14 cellular contexts compared by ENCODE assay signal in the genomic region with DNA sequence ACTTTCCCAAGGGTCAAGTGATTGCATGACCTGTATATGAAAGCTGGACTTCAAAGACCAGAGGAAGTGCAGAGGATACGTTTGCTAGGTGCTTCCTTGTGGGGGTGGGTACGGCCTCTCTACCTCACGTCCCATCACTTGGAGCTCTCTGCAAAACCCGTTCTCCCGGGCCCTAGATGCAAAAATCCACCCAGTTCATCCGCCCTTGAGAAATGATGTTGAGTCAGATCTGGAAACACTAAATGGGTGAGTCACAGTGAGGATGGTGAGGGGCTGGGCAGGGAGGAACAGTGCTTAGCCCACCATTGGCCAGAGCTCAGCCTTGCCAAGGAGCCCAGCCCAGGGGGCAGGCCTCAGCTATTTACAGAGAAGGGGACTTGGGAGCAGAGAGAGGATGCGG. TPM values are rescaled to one million over a fixed set of nuclear protein-coding genes. Genes with fewer than 3 reads are reported as not detected.
A peak's percentile ranks its signal among the peaks of the same experiment; 100 is the strongest.
DNase-seq lines count a peak whose midpoint lies in the region; ATAC-seq and TF ChIP-seq lines count a peak whose summit lies in the region.
"Had no signal": no experiment of that assay in that cellular context is flagged by ENCODE, and none has a peak within 500 bp of the region (broad histone marks: within the 10 kb centered on the region; RNA-seq: fewer than 3 reads in every experiment).

No MANE protein-coding gene starts in this region.

- DNase-seq in AG04450 (ENCODE audit: low read depth, low spot score) (peak; percentile 49), HT-29 (ENCODE audit: low spot score) (peak; percentile 93), cardiac fibroblast (ENCODE audit: low read depth in 2 of 2) (peak; percentile 62 to 72), NCI-H1417 treated with DMSO at 0.1 percent for 48 hours (lab: John Stamatoyannopoulos, UW) (no peak)
- DNase-seq in activated T-cell treated with anti-CD3 and anti-CD28 coated beads, Interleukin-2, amount 50 U/mL, for 1 hour, result no peak
- no peak for DNase-seq in effector CD8-positive, alpha-beta T cell (lab: John Stamatoyannopoulos, UW)
- no peak for DNase-seq in activated naive CD8-positive, alpha-beta T cell treated with anti-CD3 and anti-CD28 coated beads, Interleukin-2, amount 50 U/mL, for 24 hours
- DNase-seq: activated CD4-positive, alpha-beta T cell treated with anti-CD3 and anti-CD28 coated beads, Interleukin-2, amount 50 U/mL, for 48 hours; hippocampal formation; natural killer cell; NCI-H1436 treated with DMSO at 0.1 percent for 48 hours; stimulated activated CD4-positive, alpha-beta T cell treated with anti-CD3 and anti-CD28 coated beads, Interleukin-4, amount 100 ng/mL, for 4 hours had no signal

- no peaks in the 10 kb centered on the region for H3K27me3 ChIP-seq in AG04450 (ENCODE audit: control insufficient read depth, insufficient read depth, low read length)

- no peaks in the 10 kb centered on the region for H3K9me3 Mint-ChIP-seq in activated naive CD8-positive, alpha-beta T cell treated with anti-CD3 and anti-CD28 coated beads, Interleukin-2, amount 50 U/mL, for 24 hours
- H3K9me3 Mint-ChIP-seq: natural killer cell had no signal

- H3K4me3 ChIP-seq in AG04450 (ENCODE audit: low read depth, low read length) (no peak overlapping the region), cardiac fibroblast (replicated peaks in 1 of 2; ENCODE audit: low read depth in 2 of 2, low read length in 2 of 2) (no peak overlapping the region), mesodermal cell (ENCODE audit: extremely low read depth, insufficient read depth, low read length, poor library complexity, severe bottlenecking) (no peak overlapping the region)

- ATAC-seq in activated naive CD8-positive, alpha-beta T cell treated with anti-CD3 and anti-CD28 coated beads, Interleukin-2, amount 50 U/mL, for 24 hours, result no peak
- ATAC-seq: natural killer cell, Panc1 had no signal

- H3K36me3 ChIP-seq in mesodermal cell (ENCODE audit: control insufficient read depth, insufficient read depth, low read length), result no peaks in the 10 kb centered on the region

- no peaks in the 10 kb centered on the region for H3K36me3 Mint-ChIP-seq in activated naive CD8-positive, alpha-beta T cell treated with anti-CD3 and anti-CD28 coated beads, Interleukin-2, amount 50 U/mL, for 24 hours (ENCODE audit: low read depth)
- H3K36me3 Mint-ChIP-seq: natural killer cell had no signal

- peaks cover 25% of the 10 kb centered on the region for H3K4me1 ChIP-seq in mesodermal cell (ENCODE audit: control insufficient read depth, insufficient read depth, low read length, poor library complexity, severe bottlenecking)

- H3K9me3 ChIP-seq in AG04450 (ENCODE audit: control insufficient read depth, insufficient read depth, low read length) (no peaks in the 10 kb centered on the region), mesodermal cell (ENCODE audit: control insufficient read depth, low read length) (no peaks in the 10 kb centered on the region)

- H3K4me3 Mint-ChIP-seq in activated naive CD8-positive, alpha-beta T cell treated with anti-CD3 and anti-CD28 coated beads, Interleukin-2, amount 50 U/mL, for 24 hours, result no peak overlapping the region
- H3K4me3 Mint-ChIP-seq: natural killer cell had no signal

- peaks cover 18% of the 10 kb centered on the region for H3K27me3 Mint-ChIP-seq in activated naive CD8-positive, alpha-beta T cell treated with anti-CD3 and anti-CD28 coated beads, Interleukin-2, amount 50 U/mL, for 24 hours

- POLR2A ChIA-PET in AG04450 (lab: Yijun Ruan, JAX), result interaction anchor here (0.6 to 1.7 kb wide), 6 partner anchors 9 to 200 kb away, joined by 3 to 8 read pairs (median 3); no protein-coding TSS in a partner anchor

- H3K4me1 Mint-ChIP-seq in activated naive CD8-positive, alpha-beta T cell treated with anti-CD3 and anti-CD28 coated beads, Interleukin-2, amount 50 U/mL, for 24 hours, result no peaks in the 10 kb centered on the region
- H3K4me1 Mint-ChIP-seq: natural killer cell had no signal

- CTCF ChIA-PET in AG04450 (lab: Charles Lee), result interaction anchor here (0.6 to 1.4 kb wide), 5 partner anchors 8 to 59 kb away, joined by 3 to 13 read pairs (median 5); no protein-coding TSS in a partner anchor

- H3K27ac ChIP-seq in AG04450 (ENCODE audit: low read depth, low read length), result peak overlapping the region; percentile 68
- H3K27ac ChIP-seq in mesodermal cell (ENCODE audit: low read depth, low read length, severe bottlenecking), result peak overlapping the region; percentile 33

- TF ChIP-seq CTCF in AG04450 (IDR thresholded peaks at IDR 0.05; ENCODE audit: low read depth, low read length), result no peak
- TF ChIP-seq CTCF in cardiac fibroblast (IDR thresholded peaks at IDR 0.05; ENCODE audit: low read depth, low read length), result no peak

- WGBS in mesodermal cell (ENCODE audit: insufficient coverage in 2 of 2), 2 experiments, result 83 to 85% methylated on average over 3 to 6 of the region's 7 CpGs

- H3K27ac Mint-ChIP-seq in activated naive CD8-positive, alpha-beta T cell treated with anti-CD3 and anti-CD28 coated beads, Interleukin-2, amount 50 U/mL, for 24 hours, result no peak overlapping the region
- H3K27ac Mint-ChIP-seq: natural killer cell had no signal

RNA-seq across cellular contexts. Expression of a gene that starts 14.5 kb away (rescaled TPM):
- 5.7 and 7.8 TPM in 2 replicates for polyA plus RNA-seq in AG04450 (2011; rRNA removed)
- polyA minus RNA-seq in AG04450 (2011; rRNA and poly(A)+ RNA removed), result 11.0 and 14.9 TPM in 2 replicates
- total RNA-seq in HT-29 (2014; rRNA removed; shearing (Covaris generic)), result 54.2 and 56.1 TPM in 2 replicates
- polyA plus RNA-seq in mesodermal cell (2013, experiment 1 of 2), result 18.2 TPM
- 14.2 TPM for polyA plus RNA-seq in mesodermal cell (2013, experiment 2 of 2)

Comparison
In these comparisons a context has a peak if more than half of its experiments do, and no peak if none do; other contexts are left out.
1. DNase-seq: peak in AG04450 (single experiment), HT-29 (single experiment) and cardiac fibroblast (2 of 2); none in NCI-H1417 treated with DMSO at 0.1 percent for 48 hours (single experiment), activated T-cell treated with anti-CD3 and anti-CD28 coated beads, Interleukin-2, amount 50 U/mL, for 1 hour (single experiment), effector CD8-positive, alpha-beta T cell (single experiment) and activated naive CD8-positive, alpha-beta T cell treated with anti-CD3 and anti-CD28 coated beads, Interleukin-2, amount 50 U/mL, for 24 hours (single experiment).